In the genomic region with DNA sequence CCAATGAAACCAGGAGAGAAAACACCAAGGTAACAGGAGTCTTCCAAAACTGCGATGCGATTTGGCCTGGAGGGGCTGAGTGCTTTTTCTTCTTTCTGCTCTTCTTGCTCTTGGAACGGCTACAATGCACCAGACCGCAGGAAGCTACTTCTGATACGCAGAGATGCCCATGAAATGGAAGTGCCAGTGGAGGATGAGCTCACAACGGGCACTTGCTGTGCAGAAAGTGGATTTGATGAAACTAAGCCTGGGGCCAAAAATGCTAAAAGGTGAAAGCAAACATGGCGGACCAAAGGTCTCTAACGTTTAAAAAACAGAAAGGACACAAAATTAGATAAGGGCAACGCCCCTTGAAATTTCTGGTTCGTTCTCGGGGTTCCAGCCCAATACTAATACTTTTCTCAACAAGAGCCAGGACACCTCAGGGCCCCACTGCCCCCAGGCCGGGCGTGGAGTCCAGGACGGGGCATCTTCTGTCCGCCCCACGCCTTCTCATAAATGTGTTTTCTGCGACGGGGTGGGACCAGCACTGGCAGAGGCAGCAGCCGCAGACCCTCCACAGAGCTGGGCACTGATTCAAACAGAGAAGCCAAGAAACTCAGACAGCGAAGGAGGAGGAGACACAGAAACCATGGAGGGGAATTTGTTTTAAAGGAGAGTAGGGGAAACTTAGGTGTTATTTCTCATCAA, we compare ENCODE assay signal across 15 cellular contexts.
"Had no signal": no experiment of that assay in that cellular context is flagged by ENCODE, and none has a peak within 500 bp of the region (broad histone marks: within the 10 kb centered on the region; RNA-seq: fewer than 3 reads in every experiment).

No MANE protein-coding gene starts in this region.

- H3K4me1 ChIP-seq: body of pancreas, colonic mucosa, esophagus muscularis mucosa, lower lobe of right lung, upper lobe of left lung had no signal

- DNase-seq: activated CD8-positive, alpha-beta memory T cell treated with anti-CD3 and anti-CD28 coated beads, Interleukin-2, amount 10 ng/mL, durations not matched to agents 7 days and 5 days; activated gamma-delta T cell; body of pancreas; caudate nucleus; colonic mucosa; hypothalamus; left colon; occipital lobe; stimulated activated naive CD4-positive, alpha-beta T cell treated with Interleukin-2 at 50 U/mL for 16 hours; SW 1271 had no signal

- H3K9me3 ChIP-seq: body of pancreas, colonic mucosa, esophagus muscularis mucosa, lower lobe of right lung, mucosa of descending colon, thoracic aorta, upper lobe of left lung had no signal

- H3K4me3 ChIP-seq: body of pancreas, colonic mucosa, esophagus muscularis mucosa, lower lobe of right lung, mucosa of descending colon, thoracic aorta, upper lobe of left lung had no signal

- ATAC-seq: body of pancreas, left colon, lower lobe of right lung had no signal

- H3K36me3 ChIP-seq: colonic mucosa, esophagus muscularis mucosa, lower lobe of right lung, thoracic aorta, upper lobe of left lung had no signal

- H3K27me3 ChIP-seq: body of pancreas, colonic mucosa, upper lobe of left lung had no signal

- H3K27ac ChIP-seq: body of pancreas, colonic mucosa, esophagus muscularis mucosa, lower lobe of right lung, thoracic aorta, upper lobe of left lung had no signal
